ENCODE assay signal across 25 cellular contexts in the genomic region with DNA sequence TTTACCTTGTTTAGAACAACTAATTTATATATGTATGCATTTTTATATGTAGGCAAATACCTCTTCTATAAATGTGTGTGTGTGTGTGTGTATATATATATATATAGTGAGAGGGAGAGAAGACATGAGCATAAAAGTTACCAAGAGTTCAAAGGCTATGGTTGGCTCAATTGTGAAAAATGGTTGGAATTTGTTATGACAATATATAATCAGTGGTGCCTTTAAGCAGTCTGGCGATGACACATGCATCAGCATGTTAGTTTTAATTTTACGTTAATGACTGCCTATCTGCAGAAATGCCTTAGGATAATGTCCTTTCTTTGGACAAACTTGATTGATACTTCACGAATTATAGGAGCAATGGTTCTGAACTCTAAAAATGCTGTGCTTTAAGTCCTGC.
"Had no signal": no experiment of that assay in that cellular context is flagged by ENCODE, and none has a peak within 500 bp of the region (broad histone marks: within the 10 kb centered on the region; RNA-seq: fewer than 3 reads in every experiment).

No MANE protein-coding gene starts in this region.

- H3K27me3 ChIP-seq: ascending aorta, breast epithelium had no signal

- H3K4me2 ChIP-seq: PC-9 had no signal

- H3K27ac ChIP-seq: ascending aorta, breast epithelium, PC-9 had no signal

- H3K4me1 Mint-ChIP-seq: activated CD4-positive, alpha-beta T cell treated with anti-CD3 and anti-CD28 coated beads, Interleukin-2, amount 10 ng/mL, durations not matched to agents 24 days and 14 days; activated naive CD4-positive, alpha-beta T cell treated with anti-CD3 and anti-CD28 coated beads, Interleukin-2, amount 50 U/mL, for 24 hours; activated naive CD8-positive, alpha-beta T cell treated with anti-CD3 and anti-CD28 coated beads, Interleukin-2, amount 10 ng/mL, durations not matched to agents 7 days and 5 days; activated T-helper 17 cell treated with anti-CD3 and anti-CD28 coated beads, Interleukin-2, amount 50 U/mL, for 72 hours had no signal

- H3K9me3 ChIP-seq: ascending aorta, breast epithelium had no signal

- H2AFZ ChIP-seq: PC-9 had no signal

- H3K4me1 ChIP-seq: ascending aorta, breast epithelium had no signal

- H3K27ac Mint-ChIP-seq: activated CD4-positive, alpha-beta T cell treated with anti-CD3 and anti-CD28 coated beads, Interleukin-2, amount 10 ng/mL, durations not matched to agents 24 days and 14 days; activated CD8-positive, alpha-beta T cell treated with anti-CD3 and anti-CD28 coated beads for 36 hours; activated naive CD4-positive, alpha-beta T cell treated with anti-CD3 and anti-CD28 coated beads, Interleukin-2, amount 50 U/mL, for 24 hours; activated naive CD8-positive, alpha-beta T cell treated with anti-CD3 and anti-CD28 coated beads, Interleukin-2, amount 10 ng/mL, durations not matched to agents 7 days and 5 days; activated T-cell treated with anti-CD3 and anti-CD28 coated beads, Interleukin-2, amount 50 U/mL, for 72 hours; activated T-helper 17 cell treated with anti-CD3 and anti-CD28 coated beads, Interleukin-2, amount 50 U/mL, for 72 hours had no signal

- H3K4me3 ChIP-seq: ascending aorta, breast epithelium, K562, PC-9 had no signal

- H3K27me3 Mint-ChIP-seq: activated CD4-positive, alpha-beta T cell treated with anti-CD3 and anti-CD28 coated beads, Interleukin-2, amount 10 ng/mL, durations not matched to agents 24 days and 14 days; activated CD8-positive, alpha-beta T cell treated with anti-CD3 and anti-CD28 coated beads for 36 hours; activated naive CD4-positive, alpha-beta T cell treated with anti-CD3 and anti-CD28 coated beads, Interleukin-2, amount 50 U/mL, for 24 hours; activated naive CD8-positive, alpha-beta T cell treated with anti-CD3 and anti-CD28 coated beads, Interleukin-2, amount 10 ng/mL, durations not matched to agents 7 days and 5 days; activated T-helper 17 cell treated with anti-CD3 and anti-CD28 coated beads, Interleukin-2, amount 50 U/mL, for 72 hours had no signal

- H3K36me3 ChIP-seq: ascending aorta, breast epithelium had no signal

- FAIRE-seq: K562, RCC 7860, TTC549 had no signal

- H3K9me3 Mint-ChIP-seq: activated CD4-positive, alpha-beta T cell treated with anti-CD3 and anti-CD28 coated beads, Interleukin-2, amount 10 ng/mL, durations not matched to agents 24 days and 14 days; activated naive CD4-positive, alpha-beta T cell treated with anti-CD3 and anti-CD28 coated beads, Interleukin-2, amount 50 U/mL, for 24 hours; activated T-helper 17 cell treated with anti-CD3 and anti-CD28 coated beads, Interleukin-2, amount 50 U/mL, for 72 hours had no signal

- DNase-seq: activated CD4-positive, alpha-beta T cell treated with anti-CD3 and anti-CD28 coated beads, Interleukin-2, amount 10 ng/mL, durations not matched to agents 24 days and 14 days; activated CD4-positive, alpha-beta T cell treated with anti-CD3 and anti-CD28 coated beads, Interleukin-2, amount 50 U/mL, for 4 hours; activated CD8-positive, alpha-beta T cell treated with anti-CD3 and anti-CD28 coated beads for 36 hours; activated effector memory CD4-positive, alpha-beta T cell treated with anti-CD3 and anti-CD28 coated beads, Interleukin-2, amount 50 U/mL, for 16 hours; activated naive CD4-positive, alpha-beta T cell; activated naive CD8-positive, alpha-beta T cell treated with anti-CD3 and anti-CD28 coated beads, Interleukin-2, amount 10 ng/mL, durations not matched to agents 7 days and 5 days; activated T-cell treated with anti-CD3 and anti-CD28 coated beads, Interleukin-2, amount 50 U/mL, for 1 hour; activated T-cell treated with anti-CD3 and anti-CD28 coated beads, Interleukin-2, amount 50 U/mL, for 72 hours; amygdala; caudate nucleus; cerebellar nuclear complex; NCI-H1105; NCI-H1694; NCI-H226; NCI-H524 treated with DMSO at 0.1 percent for 48 hours; NK-92 treated with Interleukin-12 subunit alpha and Interleukin-12 subunit beta, amount 100 ng/mL, for 24 hours; PC-9; Right ventricle myocardium superior had no signal

- H3K36me3 Mint-ChIP-seq: activated naive CD4-positive, alpha-beta T cell treated with anti-CD3 and anti-CD28 coated beads, Interleukin-2, amount 50 U/mL, for 24 hours; activated naive CD8-positive, alpha-beta T cell treated with anti-CD3 and anti-CD28 coated beads, Interleukin-2, amount 10 ng/mL, durations not matched to agents 7 days and 5 days had no signal

- H3K4me3 Mint-ChIP-seq: activated CD4-positive, alpha-beta T cell treated with anti-CD3 and anti-CD28 coated beads, Interleukin-2, amount 10 ng/mL, durations not matched to agents 24 days and 14 days; activated CD8-positive, alpha-beta T cell treated with anti-CD3 and anti-CD28 coated beads for 36 hours; activated naive CD4-positive, alpha-beta T cell treated with anti-CD3 and anti-CD28 coated beads, Interleukin-2, amount 50 U/mL, for 24 hours; activated naive CD8-positive, alpha-beta T cell treated with anti-CD3 and anti-CD28 coated beads, Interleukin-2, amount 10 ng/mL, durations not matched to agents 7 days and 5 days; activated T-cell treated with anti-CD3 and anti-CD28 coated beads, Interleukin-2, amount 50 U/mL, for 72 hours; activated T-helper 17 cell treated with anti-CD3 and anti-CD28 coated beads, Interleukin-2, amount 50 U/mL, for 72 hours had no signal
